Comparison of ENCODE assay signal across 2 cellular contexts in the genomic region with DNA sequence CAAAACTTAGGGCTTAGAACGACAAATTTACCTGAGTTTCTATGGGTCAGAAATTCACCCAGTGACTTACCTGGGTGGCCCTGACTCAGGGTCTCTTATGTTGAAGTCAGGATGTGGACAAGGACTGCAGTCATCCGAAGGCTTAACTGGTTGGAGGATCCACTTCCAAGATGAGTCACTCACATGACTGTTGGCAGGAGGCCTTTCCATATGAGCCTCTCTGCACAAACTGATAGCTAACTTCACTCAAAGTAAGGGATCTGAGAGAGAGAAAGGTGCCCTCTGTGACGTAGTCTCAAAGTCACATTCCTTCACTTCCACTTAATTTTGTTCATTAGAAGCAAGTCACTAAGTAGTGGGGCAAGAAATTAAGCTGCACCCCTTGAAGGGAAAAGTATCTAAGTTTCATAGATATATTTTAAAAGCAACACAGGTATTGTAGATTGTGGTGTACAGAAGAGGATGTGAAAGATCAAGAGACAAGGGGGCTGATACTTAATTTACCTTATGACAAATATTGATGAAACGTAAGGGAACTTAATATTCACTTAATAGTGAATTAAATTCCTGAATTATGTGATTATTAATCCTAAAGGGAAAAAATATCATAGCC.
TF ChIP-seq lines count a peak whose summit lies in the region.

No MANE protein-coding gene starts in this region.

TF ChIP-seq in IMR-90, 13 proteins besides CTCF, POLR2A, EP300 and RAD21:
- TF ChIP-seq BHLHE40 (IDR thresholded peaks at IDR 0.05; ENCODE audit: low read depth, low read length) (peak; percentile 93), FOS (IDR thresholded peaks at IDR 0.05; ENCODE audit: low read depth, low read length) (peak; percentile 51), CEBPB (IDR thresholded peaks at IDR 0.05; ENCODE audit: low read depth, low read length) (no peak)

TF ChIP-seq in endothelial cell of umbilical vein, 7 proteins besides CTCF, POLR2A, EP300 and RAD21:
- TF ChIP-seq GATA2 (IDR thresholded peaks at IDR 0.05; ENCODE audit: insufficient read depth, insufficient read length, low read depth, low read length) (no peak), MYC (IDR thresholded peaks at IDR 0.05; ENCODE audit: low read depth, low read length) (no peak), POLR2AphosphoS5 (IDR thresholded peaks at IDR 0.05; ENCODE audit: insufficient read depth, low read depth, low read length) (peak; percentile 29), FOS (IDR thresholded peaks at IDR 0.05; ENCODE audit: borderline replicate concordance, insufficient read depth, low read length) (peak; percentile 79), JUN (IDR thresholded peaks at IDR 0.05; ENCODE audit: borderline replicate concordance, insufficient read depth, insufficient read length, low read depth) (peak; percentile 36), EZH2 (IDR thresholded peaks at IDR 0.05; ENCODE audit: borderline replicate concordance, low read depth, low read length, severe bottlenecking) (no peak)
- TF ChIP-seq, protein P1, sequence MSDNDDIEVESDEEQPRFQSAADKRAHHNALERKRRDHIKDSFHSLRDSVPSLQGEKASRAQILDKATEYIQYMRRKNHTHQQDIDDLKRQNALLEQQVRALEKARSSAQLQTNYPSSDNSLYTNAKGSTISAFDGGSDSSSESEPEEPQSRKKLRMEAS (IDR thresholded peaks at IDR 0.05; ENCODE audit: insufficient read depth, insufficient read length): no peak
